Comparison of ENCODE assay signal across 1 cellular context in the genomic region with DNA sequence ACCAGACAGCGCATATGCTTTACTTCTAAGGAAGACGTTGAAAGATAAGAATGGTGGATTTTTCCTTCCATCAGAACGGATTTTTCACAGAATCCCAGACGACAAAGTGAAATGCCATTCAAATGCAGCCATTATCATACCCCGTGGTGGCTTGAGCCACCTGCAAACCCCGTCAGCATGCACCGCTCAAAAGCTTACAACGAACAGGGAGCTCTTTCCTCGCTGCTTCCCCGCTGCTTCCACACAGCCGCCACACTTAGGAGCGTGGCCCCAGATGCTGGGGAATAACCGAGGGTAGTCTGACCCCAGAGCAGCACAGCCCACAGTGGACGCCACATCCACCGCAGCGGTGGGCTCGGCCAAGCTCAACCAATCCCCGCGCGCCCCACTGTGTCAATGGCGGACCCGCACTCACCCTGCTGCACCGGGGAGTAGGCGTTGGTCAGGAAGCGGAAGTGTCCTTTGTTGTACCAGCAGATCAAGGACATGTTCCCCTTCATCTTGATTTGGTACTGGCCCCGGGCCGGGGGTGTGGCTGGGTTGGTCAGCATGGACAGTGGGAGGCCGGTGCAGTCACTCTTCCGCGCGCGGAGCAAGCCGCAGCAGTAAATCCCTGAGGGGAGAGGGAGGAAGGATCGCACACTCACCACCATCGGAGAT.
TF ChIP-seq lines count a peak whose summit lies in the region.

No MANE protein-coding gene starts in this region.

TF ChIP-seq in K562, 482 proteins besides CTCF, POLR2A, EP300 and RAD21 (continued from another document and continues in another):
- 0 out of 2 replicates have a peak, but pooled peaks have one; percentile 30 for TF ChIP-seq LCOR (CRISPR knock-in tag; IDR thresholded peaks at IDR 0.05)
- TF ChIP-seq, protein P1, sequence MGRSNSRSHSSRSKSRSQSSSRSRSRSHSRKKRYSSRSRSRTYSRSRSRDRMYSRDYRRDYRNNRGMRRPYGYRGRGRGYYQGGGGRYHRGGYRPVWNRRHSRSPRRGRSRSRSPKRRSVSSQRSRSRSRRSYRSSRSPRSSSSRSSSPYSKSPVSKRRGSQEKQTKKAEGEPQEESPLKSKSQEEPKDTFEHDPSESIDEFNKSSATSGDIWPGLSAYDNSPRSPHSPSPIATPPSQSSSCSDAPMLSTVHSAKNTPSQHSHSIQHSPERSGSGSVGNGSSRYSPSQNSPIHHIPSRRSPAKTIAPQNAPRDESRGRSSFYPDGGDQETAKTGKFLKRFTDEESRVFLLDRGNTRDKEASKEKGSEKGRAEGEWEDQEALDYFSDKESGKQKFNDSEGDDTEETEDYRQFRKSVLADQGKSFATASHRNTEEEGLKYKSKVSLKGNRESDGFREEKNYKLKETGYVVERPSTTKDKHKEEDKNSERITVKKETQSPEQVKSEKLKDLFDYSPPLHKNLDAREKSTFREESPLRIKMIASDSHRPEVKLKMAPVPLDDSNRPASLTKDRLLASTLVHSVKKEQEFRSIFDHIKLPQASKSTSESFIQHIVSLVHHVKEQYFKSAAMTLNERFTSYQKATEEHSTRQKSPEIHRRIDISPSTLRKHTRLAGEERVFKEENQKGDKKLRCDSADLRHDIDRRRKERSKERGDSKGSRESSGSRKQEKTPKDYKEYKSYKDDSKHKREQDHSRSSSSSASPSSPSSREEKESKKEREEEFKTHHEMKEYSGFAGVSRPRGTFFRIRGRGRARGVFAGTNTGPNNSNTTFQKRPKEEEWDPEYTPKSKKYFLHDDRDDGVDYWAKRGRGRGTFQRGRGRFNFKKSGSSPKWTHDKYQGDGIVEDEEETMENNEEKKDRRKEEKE (IDR thresholded peaks at IDR 0.05; ENCODE audit: borderline replicate concordance in 1 of 2, control insufficient read depth in 1 of 2, low read depth in 2 of 2, low read length in 1 of 2), result no peak
- TF ChIP-seq, protein P2, sequence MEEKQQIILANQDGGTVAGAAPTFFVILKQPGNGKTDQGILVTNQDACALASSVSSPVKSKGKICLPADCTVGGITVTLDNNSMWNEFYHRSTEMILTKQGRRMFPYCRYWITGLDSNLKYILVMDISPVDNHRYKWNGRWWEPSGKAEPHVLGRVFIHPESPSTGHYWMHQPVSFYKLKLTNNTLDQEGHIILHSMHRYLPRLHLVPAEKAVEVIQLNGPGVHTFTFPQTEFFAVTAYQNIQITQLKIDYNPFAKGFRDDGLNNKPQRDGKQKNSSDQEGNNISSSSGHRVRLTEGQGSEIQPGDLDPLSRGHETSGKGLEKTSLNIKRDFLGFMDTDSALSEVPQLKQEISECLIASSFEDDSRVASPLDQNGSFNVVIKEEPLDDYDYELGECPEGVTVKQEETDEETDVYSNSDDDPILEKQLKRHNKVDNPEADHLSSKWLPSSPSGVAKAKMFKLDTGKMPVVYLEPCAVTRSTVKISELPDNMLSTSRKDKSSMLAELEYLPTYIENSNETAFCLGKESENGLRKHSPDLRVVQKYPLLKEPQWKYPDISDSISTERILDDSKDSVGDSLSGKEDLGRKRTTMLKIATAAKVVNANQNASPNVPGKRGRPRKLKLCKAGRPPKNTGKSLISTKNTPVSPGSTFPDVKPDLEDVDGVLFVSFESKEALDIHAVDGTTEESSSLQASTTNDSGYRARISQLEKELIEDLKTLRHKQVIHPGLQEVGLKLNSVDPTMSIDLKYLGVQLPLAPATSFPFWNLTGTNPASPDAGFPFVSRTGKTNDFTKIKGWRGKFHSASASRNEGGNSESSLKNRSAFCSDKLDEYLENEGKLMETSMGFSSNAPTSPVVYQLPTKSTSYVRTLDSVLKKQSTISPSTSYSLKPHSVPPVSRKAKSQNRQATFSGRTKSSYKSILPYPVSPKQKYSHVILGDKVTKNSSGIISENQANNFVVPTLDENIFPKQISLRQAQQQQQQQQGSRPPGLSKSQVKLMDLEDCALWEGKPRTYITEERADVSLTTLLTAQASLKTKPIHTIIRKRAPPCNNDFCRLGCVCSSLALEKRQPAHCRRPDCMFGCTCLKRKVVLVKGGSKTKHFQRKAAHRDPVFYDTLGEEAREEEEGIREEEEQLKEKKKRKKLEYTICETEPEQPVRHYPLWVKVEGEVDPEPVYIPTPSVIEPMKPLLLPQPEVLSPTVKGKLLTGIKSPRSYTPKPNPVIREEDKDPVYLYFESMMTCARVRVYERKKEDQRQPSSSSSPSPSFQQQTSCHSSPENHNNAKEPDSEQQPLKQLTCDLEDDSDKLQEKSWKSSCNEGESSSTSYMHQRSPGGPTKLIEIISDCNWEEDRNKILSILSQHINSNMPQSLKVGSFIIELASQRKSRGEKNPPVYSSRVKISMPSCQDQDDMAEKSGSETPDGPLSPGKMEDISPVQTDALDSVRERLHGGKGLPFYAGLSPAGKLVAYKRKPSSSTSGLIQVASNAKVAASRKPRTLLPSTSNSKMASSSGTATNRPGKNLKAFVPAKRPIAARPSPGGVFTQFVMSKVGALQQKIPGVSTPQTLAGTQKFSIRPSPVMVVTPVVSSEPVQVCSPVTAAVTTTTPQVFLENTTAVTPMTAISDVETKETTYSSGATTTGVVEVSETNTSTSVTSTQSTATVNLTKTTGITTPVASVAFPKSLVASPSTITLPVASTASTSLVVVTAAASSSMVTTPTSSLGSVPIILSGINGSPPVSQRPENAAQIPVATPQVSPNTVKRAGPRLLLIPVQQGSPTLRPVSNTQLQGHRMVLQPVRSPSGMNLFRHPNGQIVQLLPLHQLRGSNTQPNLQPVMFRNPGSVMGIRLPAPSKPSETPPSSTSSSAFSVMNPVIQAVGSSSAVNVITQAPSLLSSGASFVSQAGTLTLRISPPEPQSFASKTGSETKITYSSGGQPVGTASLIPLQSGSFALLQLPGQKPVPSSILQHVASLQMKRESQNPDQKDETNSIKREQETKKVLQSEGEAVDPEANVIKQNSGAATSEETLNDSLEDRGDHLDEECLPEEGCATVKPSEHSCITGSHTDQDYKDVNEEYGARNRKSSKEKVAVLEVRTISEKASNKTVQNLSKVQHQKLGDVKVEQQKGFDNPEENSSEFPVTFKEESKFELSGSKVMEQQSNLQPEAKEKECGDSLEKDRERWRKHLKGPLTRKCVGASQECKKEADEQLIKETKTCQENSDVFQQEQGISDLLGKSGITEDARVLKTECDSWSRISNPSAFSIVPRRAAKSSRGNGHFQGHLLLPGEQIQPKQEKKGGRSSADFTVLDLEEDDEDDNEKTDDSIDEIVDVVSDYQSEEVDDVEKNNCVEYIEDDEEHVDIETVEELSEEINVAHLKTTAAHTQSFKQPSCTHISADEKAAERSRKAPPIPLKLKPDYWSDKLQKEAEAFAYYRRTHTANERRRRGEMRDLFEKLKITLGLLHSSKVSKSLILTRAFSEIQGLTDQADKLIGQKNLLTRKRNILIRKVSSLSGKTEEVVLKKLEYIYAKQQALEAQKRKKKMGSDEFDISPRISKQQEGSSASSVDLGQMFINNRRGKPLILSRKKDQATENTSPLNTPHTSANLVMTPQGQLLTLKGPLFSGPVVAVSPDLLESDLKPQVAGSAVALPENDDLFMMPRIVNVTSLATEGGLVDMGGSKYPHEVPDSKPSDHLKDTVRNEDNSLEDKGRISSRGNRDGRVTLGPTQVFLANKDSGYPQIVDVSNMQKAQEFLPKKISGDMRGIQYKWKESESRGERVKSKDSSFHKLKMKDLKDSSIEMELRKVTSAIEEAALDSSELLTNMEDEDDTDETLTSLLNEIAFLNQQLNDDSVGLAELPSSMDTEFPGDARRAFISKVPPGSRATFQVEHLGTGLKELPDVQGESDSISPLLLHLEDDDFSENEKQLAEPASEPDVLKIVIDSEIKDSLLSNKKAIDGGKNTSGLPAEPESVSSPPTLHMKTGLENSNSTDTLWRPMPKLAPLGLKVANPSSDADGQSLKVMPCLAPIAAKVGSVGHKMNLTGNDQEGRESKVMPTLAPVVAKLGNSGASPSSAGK (IDR thresholded peaks at IDR 0.05), result peak; percentile 13; the same call in 1 of the 2 replicates
- TF ChIP-seq, protein P3, sequence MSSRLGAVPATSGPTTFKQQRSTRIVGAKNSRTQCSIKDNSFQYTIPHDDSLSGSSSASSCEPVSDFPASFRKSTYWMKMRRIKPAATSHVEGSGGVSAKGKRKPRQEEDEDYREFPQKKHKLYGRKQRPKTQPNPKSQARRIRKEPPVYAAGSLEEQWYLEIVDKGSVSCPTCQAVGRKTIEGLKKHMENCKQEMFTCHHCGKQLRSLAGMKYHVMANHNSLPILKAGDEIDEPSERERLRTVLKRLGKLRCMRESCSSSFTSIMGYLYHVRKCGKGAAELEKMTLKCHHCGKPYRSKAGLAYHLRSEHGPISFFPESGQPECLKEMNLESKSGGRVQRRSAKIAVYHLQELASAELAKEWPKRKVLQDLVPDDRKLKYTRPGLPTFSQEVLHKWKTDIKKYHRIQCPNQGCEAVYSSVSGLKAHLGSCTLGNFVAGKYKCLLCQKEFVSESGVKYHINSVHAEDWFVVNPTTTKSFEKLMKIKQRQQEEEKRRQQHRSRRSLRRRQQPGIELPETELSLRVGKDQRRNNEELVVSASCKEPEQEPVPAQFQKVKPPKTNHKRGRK (tag; IDR thresholded peaks at IDR 0.05), result no peak
- no peak for TF ChIP-seq CBX3 (IDR thresholded peaks at IDR 0.05; ENCODE audit: borderline replicate concordance in 1 of 2, low read length in 2 of 2)
- no peak for TF ChIP-seq ZNF408 (CRISPR knock-in tag; IDR thresholded peaks at IDR 0.05; ENCODE audit: low read depth)
- no peak for TF ChIP-seq DMBX1 (CRISPR knock-in tag; IDR thresholded peaks at IDR 0.05; ENCODE audit: borderline replicate concordance)
- TF ChIP-seq, protein P4, sequence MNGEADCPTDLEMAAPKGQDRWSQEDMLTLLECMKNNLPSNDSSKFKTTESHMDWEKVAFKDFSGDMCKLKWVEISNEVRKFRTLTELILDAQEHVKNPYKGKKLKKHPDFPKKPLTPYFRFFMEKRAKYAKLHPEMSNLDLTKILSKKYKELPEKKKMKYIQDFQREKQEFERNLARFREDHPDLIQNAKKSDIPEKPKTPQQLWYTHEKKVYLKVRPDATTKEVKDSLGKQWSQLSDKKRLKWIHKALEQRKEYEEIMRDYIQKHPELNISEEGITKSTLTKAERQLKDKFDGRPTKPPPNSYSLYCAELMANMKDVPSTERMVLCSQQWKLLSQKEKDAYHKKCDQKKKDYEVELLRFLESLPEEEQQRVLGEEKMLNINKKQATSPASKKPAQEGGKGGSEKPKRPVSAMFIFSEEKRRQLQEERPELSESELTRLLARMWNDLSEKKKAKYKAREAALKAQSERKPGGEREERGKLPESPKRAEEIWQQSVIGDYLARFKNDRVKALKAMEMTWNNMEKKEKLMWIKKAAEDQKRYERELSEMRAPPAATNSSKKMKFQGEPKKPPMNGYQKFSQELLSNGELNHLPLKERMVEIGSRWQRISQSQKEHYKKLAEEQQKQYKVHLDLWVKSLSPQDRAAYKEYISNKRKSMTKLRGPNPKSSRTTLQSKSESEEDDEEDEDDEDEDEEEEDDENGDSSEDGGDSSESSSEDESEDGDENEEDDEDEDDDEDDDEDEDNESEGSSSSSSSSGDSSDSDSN (IDR thresholded peaks at IDR 0.05; ENCODE audit: borderline replicate concordance in 1 of 2, low read depth in 2 of 2, low read length in 2 of 2), result no peak
- TF ChIP-seq EP400 (IDR thresholded peaks at IDR 0.05), result peak; percentile 42; the same call in 1 of the 2 replicates
- TF ChIP-seq CCAR2 (IDR thresholded peaks at IDR 0.05; ENCODE audit: low read depth, low read length), result no peak
- peak; percentile 35 for TF ChIP-seq ETV1 (tag; conservative IDR thresholded peaks at IDR 0.05; ENCODE audit: low read depth)
- no peak for TF ChIP-seq ATF1 (CRISPR knock-in tag; IDR thresholded peaks at IDR 0.05)
- peak; percentile 33; the same call in 1 of the 2 replicates for TF ChIP-seq ATF1 (tag; IDR thresholded peaks at IDR 0.05)
- TF ChIP-seq MYNN (IDR thresholded peaks at IDR 0.05), result no peak
- no peak for TF ChIP-seq MYNN (CRISPR knock-in tag; IDR thresholded peaks at IDR 0.05)
- TF ChIP-seq, protein P5, sequence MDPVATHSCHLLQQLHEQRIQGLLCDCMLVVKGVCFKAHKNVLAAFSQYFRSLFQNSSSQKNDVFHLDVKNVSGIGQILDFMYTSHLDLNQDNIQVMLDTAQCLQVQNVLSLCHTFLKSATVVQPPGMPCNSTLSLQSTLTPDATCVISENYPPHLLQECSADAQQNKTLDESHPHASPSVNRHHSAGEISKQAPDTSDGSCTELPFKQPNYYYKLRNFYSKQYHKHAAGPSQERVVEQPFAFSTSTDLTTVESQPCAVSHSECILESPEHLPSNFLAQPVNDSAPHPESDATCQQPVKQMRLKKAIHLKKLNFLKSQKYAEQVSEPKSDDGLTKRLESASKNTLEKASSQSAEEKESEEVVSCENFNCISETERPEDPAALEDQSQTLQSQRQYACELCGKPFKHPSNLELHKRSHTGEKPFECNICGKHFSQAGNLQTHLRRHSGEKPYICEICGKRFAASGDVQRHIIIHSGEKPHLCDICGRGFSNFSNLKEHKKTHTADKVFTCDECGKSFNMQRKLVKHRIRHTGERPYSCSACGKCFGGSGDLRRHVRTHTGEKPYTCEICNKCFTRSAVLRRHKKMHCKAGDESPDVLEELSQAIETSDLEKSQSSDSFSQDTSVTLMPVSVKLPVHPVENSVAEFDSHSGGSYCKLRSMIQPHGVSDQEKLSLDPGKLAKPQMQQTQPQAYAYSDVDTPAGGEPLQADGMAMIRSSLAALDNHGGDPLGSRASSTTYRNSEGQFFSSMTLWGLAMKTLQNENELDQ (CRISPR knock-in tag; IDR thresholded peaks at IDR 0.05; ENCODE audit: borderline replicate concordance), result no peak
- TF ChIP-seq ZZZ3 (IDR thresholded peaks at IDR 0.05), result no peak
- TF ChIP-seq KDM4B (IDR thresholded peaks at IDR 0.05; ENCODE audit: borderline replicate concordance in 2 of 2, low read depth in 1 of 2), result no peak
- TF ChIP-seq ESRRA (IDR thresholded peaks at IDR 0.05; ENCODE audit: borderline replicate concordance, low read depth), result peak; percentile 95
- no peak for TF ChIP-seq ZSCAN32 (CRISPR knock-in tag; IDR thresholded peaks at IDR 0.05)
- TF ChIP-seq RBBP5 (IDR thresholded peaks at IDR 0.05; ENCODE audit: borderline replicate concordance, insufficient read depth, low read length, poor library complexity, severe bottlenecking), result no peak
- peak; percentile 86 for TF ChIP-seq ELF1 (tag; IDR thresholded peaks at IDR 0.05)
